Comparison of ENCODE assay signal across 6 cellular contexts in the genomic region with DNA sequence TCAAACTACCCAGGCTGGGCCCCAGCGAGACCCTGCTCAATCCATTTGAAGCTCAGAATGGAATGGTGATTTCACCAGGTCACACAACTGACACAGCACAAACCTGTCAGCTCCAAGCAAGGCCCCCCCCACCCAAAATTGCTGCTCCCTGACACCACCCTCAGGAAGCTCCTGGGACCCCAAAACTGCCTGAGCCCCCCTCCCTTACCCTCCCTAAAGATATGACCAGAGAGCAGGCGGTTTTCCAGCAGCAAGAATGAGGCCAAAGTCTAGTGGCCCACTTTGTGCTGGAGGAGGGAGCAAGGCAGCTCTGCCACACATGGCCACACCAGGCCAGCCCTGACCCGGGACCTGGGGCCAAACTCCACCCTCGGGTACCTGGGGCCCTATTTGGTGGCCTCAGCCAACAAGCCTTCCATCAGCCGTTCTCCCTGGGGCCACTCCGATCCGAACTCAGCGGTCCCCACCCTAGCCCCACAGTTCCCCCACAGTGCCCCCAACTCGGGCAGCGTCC. TPM values are rescaled to one million over a fixed set of nuclear protein-coding genes. Genes with fewer than 3 reads are reported as not detected.
DNase-seq lines count a peak whose midpoint lies in the region; FAIRE-seq and TF ChIP-seq lines count a peak whose summit lies in the region.

No MANE protein-coding gene starts in this region.

- no peaks in the 10 kb centered on the region for H3K9me3 Mint-ChIP-seq in activated T-helper 2 cell treated with anti-CD3 and anti-CD28 coated beads, Interferon-gamma antibody, Interleukin-2, Interleukin-4, amounts not matched to agents 10 μg/mL and 5 μg/mL and 100 μg/mL, durations not matched to agents 14 hours and 24 hours and 36 hours
- no peaks in the 10 kb centered on the region for H3K9me3 Mint-ChIP-seq in mesothelial cell of epicardium

- no peak for DNase-seq in activated T-helper 2 cell treated with anti-CD3 and anti-CD28 coated beads, Interferon-gamma antibody, Interleukin-2, Interleukin-4, amounts not matched to agents 10 μg/mL and 5 μg/mL and 100 μg/mL, durations not matched to agents 14 hours and 24 hours and 36 hours (ENCODE audit: low spot score)
- no peak for DNase-seq in mesothelial cell of epicardium (ENCODE audit: low spot score in 2 of 2, unreplicated experiment in 2 of 2)
- DNase-seq in NCI-H69 (lab: John Stamatoyannopoulos, UW) = no peak
- DNase-seq in COLO668 (lab: John Stamatoyannopoulos, UW; ENCODE audit: unreplicated experiment) = no peak
- no peak for DNase-seq in GM19239 (ENCODE audit: insufficient read length, low spot score)

- no peak for FAIRE-seq in GM19239 (lab: Jason Lieb, UNC)

- peak overlapping the region; percentile 79 to 98 (median 90) for H3K4me3 ChIP-seq in BLaER1 treated with 17β-estradiol and CSF1 and Interleukin-3, amounts not matched to agents 10 nM and 100 nM

- peaks cover 14% of the 10 kb centered on the region for H3K27me3 Mint-ChIP-seq in activated T-helper 2 cell treated with anti-CD3 and anti-CD28 coated beads, Interferon-gamma antibody, Interleukin-2, Interleukin-4, amounts not matched to agents 10 μg/mL and 5 μg/mL and 100 μg/mL, durations not matched to agents 14 hours and 24 hours and 36 hours (ENCODE audit: low read depth)
- H3K27me3 Mint-ChIP-seq in mesothelial cell of epicardium (ENCODE audit: low read depth) = no peaks in the 10 kb centered on the region

- H3K4me3 Mint-ChIP-seq in activated T-helper 2 cell treated with anti-CD3 and anti-CD28 coated beads, Interferon-gamma antibody, Interleukin-2, Interleukin-4, amounts not matched to agents 10 μg/mL and 5 μg/mL and 100 μg/mL, durations not matched to agents 14 hours and 24 hours and 36 hours (ENCODE audit: low read depth) = peak overlapping the region; percentile 65
- H3K4me3 Mint-ChIP-seq in mesothelial cell of epicardium = peak overlapping the region; percentile 89

- peaks cover under 1 to 29% (median 21%) of the 10 kb centered on the region in 11 experiments; a peak in 19 of 22 replicates for H3K36me3 ChIP-seq in BLaER1 treated with 17β-estradiol and CSF1 and Interleukin-3, amounts not matched to agents 10 nM and 100 nM

- peaks cover 22 to 57% (median 41%) of the 10 kb centered on the region in 11 experiments; a peak in 21 of 22 replicates for H4K20me1 ChIP-seq in BLaER1 treated with 17β-estradiol and CSF1 and Interleukin-3, amounts not matched to agents 10 nM and 100 nM

- no peak overlapping the region for H3K27ac Mint-ChIP-seq in activated T-helper 2 cell treated with anti-CD3 and anti-CD28 coated beads, Interferon-gamma antibody, Interleukin-2, Interleukin-4, amounts not matched to agents 10 μg/mL and 5 μg/mL and 100 μg/mL, durations not matched to agents 14 hours and 24 hours and 36 hours
- peak overlapping the region; percentile 89 for H3K27ac Mint-ChIP-seq in mesothelial cell of epicardium

- intact Hi-C loops in activated T-helper 2 cell treated with anti-CD3 and anti-CD28 coated beads, Interferon-gamma antibody, Interleukin-2, Interleukin-4, amounts not matched to agents 10 μg/mL and 5 μg/mL and 100 μg/mL, durations not matched to agents 14 hours and 24 hours and 36 hours (cut with micrococcal nuclease) = no loop called here

- peak overlapping the region in 7 of 11 experiments; percentile 75 to 92 (median 84); a peak in 11 of 22 replicates for H3K27ac ChIP-seq in BLaER1 treated with 17β-estradiol and CSF1 and Interleukin-3, amounts not matched to agents 10 nM and 100 nM

- H3K4me1 ChIP-seq in BLaER1 treated with 17β-estradiol and CSF1 and Interleukin-3, amounts not matched to agents 10 nM and 100 nM = peaks cover 37 to 62% (median 52%) of the 10 kb centered on the region in 10 experiments

- H3K9ac ChIP-seq in BLaER1 treated with 17β-estradiol and CSF1 and Interleukin-3, amounts not matched to agents 10 nM and 100 nM = peak overlapping the region; percentile 83 to 91 (median 87); a peak in 21 of 22 replicates

- peak overlapping the region; percentile 93 to 100 (median 99) for H3K4me2 ChIP-seq in BLaER1 treated with 17β-estradiol and CSF1 and Interleukin-3, amounts not matched to agents 10 nM and 100 nM

- H3K4me1 Mint-ChIP-seq in activated T-helper 2 cell treated with anti-CD3 and anti-CD28 coated beads, Interferon-gamma antibody, Interleukin-2, Interleukin-4, amounts not matched to agents 10 μg/mL and 5 μg/mL and 100 μg/mL, durations not matched to agents 14 hours and 24 hours and 36 hours (ENCODE audit: low read depth) = peaks cover 2% of the 10 kb centered on the region
- H3K4me1 Mint-ChIP-seq in mesothelial cell of epicardium = peaks cover 44% of the 10 kb centered on the region

- H3K36me3 Mint-ChIP-seq in activated T-helper 2 cell treated with anti-CD3 and anti-CD28 coated beads, Interferon-gamma antibody, Interleukin-2, Interleukin-4, amounts not matched to agents 10 μg/mL and 5 μg/mL and 100 μg/mL, durations not matched to agents 14 hours and 24 hours and 36 hours (ENCODE audit: low read depth) = no peaks in the 10 kb centered on the region
- peaks cover 1% of the 10 kb centered on the region for H3K36me3 Mint-ChIP-seq in mesothelial cell of epicardium

- H3K9me3 ChIP-seq in BLaER1 treated with 17β-estradiol and CSF1 and Interleukin-3, amounts not matched to agents 10 nM and 100 nM (replicated peaks in 1 of 11) = no peaks in the 10 kb centered on the region

- H3K27me3 ChIP-seq in BLaER1 treated with 17β-estradiol and CSF1 and Interleukin-3, amounts not matched to agents 10 nM and 100 nM = no peaks in the 10 kb centered on the region

- TF ChIP-seq CTCF in mesothelial cell of epicardium (IDR thresholded peaks at IDR 0.05; ENCODE audit: unreplicated experiment) = no peak

RNA-seq across cellular contexts. Expression of a gene that starts 2.3 kb away (rescaled TPM):
- total RNA-seq in activated T-helper 2 cell treated with anti-CD3 and anti-CD28 coated beads, Interferon-gamma antibody, Interleukin-2, Interleukin-4, amounts not matched to agents 10 μg/mL and 5 μg/mL and 100 μg/mL, durations not matched to agents 14 hours and 24 hours and 36 hours = 13.2 and 13.4 TPM in 2 replicates
- total RNA-seq in mesothelial cell of epicardium = 59.1 to 61.8 TPM (median 61.2 TPM) in 3 replicates

RNA-seq across cellular contexts. Expression of a gene that starts 17.4 kb away (rescaled TPM):
- total RNA-seq in activated T-helper 2 cell treated with anti-CD3 and anti-CD28 coated beads, Interferon-gamma antibody, Interleukin-2, Interleukin-4, amounts not matched to agents 10 μg/mL and 5 μg/mL and 100 μg/mL, durations not matched to agents 14 hours and 24 hours and 36 hours = 20.7 and 22.0 TPM in 2 replicates
- 14.3 to 19.2 TPM (median 16.2 TPM) in 3 replicates for total RNA-seq in mesothelial cell of epicardium

RNA-seq across cellular contexts. Expression of a gene that starts 21.1 kb away (rescaled TPM):
- total RNA-seq in activated T-helper 2 cell treated with anti-CD3 and anti-CD28 coated beads, Interferon-gamma antibody, Interleukin-2, Interleukin-4, amounts not matched to agents 10 μg/mL and 5 μg/mL and 100 μg/mL, durations not matched to agents 14 hours and 24 hours and 36 hours = 0.07 TPM in 1 of 2 replicates, not detected in the other
- 0.45 TPM in 1 of 3 replicates, not detected in the others for total RNA-seq in mesothelial cell of epicardium

RNA-seq across cellular contexts. Expression of a gene that starts 23.8 kb away (rescaled TPM):
- total RNA-seq in activated T-helper 2 cell treated with anti-CD3 and anti-CD28 coated beads, Interferon-gamma antibody, Interleukin-2, Interleukin-4, amounts not matched to agents 10 μg/mL and 5 μg/mL and 100 μg/mL, durations not matched to agents 14 hours and 24 hours and 36 hours = 122 and 123 TPM in 2 replicates
- total RNA-seq in mesothelial cell of epicardium = 91.6 to 98.6 TPM (median 92.2 TPM) in 3 replicates

RNA-seq across cellular contexts. Expression of a gene that starts 28.2 kb away (rescaled TPM):
- total RNA-seq in activated T-helper 2 cell treated with anti-CD3 and anti-CD28 coated beads, Interferon-gamma antibody, Interleukin-2, Interleukin-4, amounts not matched to agents 10 μg/mL and 5 μg/mL and 100 μg/mL, durations not matched to agents 14 hours and 24 hours and 36 hours = 26.4 and 27.2 TPM in 2 replicates
- total RNA-seq in mesothelial cell of epicardium = 24.4 to 26.0 TPM (median 25.8 TPM) in 3 replicates
